ENCODE assay signal across 13 cellular contexts in genomic region chr20:1945134-1945618, GRCh38. TPM values are rescaled to one million over a fixed set of nuclear protein-coding genes. Genes with fewer than 3 reads are reported as not detected.
DNase-seq lines count a peak whose midpoint lies in the region; FAIRE-seq and TF ChIP-seq lines count a peak whose summit lies in the region.
"Had no signal": no experiment of that assay in that cellular context is flagged by ENCODE, and none has a peak within 500 bp of the region (broad histone marks: within the 10 kb centered on the region; RNA-seq: fewer than 3 reads in every experiment).

No MANE protein-coding gene starts in this region.

- H3K9me3 ChIP-seq in left ventricle myocardium inferior (replicated peaks) (no peaks in the 10 kb centered on the region), SK-N-SH (no peaks in the 10 kb centered on the region)

- H3K27me3 ChIP-seq in left ventricle myocardium inferior (ENCODE audit: low read depth) (peaks cover 44% of the 10 kb centered on the region), SK-N-SH (ENCODE audit: insufficient read depth) (no peaks in the 10 kb centered on the region; the same call in 1 of the 2 replicates)

- H3K4me1 ChIP-seq in left ventricle myocardium inferior, result peaks cover 26% of the 10 kb centered on the region
- H3K4me1 ChIP-seq in SK-N-SH (ENCODE audit: control insufficient read depth in 1 of 2, insufficient read depth in 2 of 2, low read depth in 1 of 2, low read length in 1 of 2), result peaks cover 9 to 12% of the 10 kb centered on the region in 2 experiments; a peak in 2 of 4 replicates

- 91% methylated on average over 7 of the region's 9 CpGs for WGBS in SK-N-SH (ENCODE audit: low lambda C conversion rate)

- H3K9me2 ChIP-seq in SK-N-SH, result no peaks in the 10 kb centered on the region

- H3K36me3 ChIP-seq in left ventricle myocardium inferior (no peaks in the 10 kb centered on the region), SK-N-SH (replicated peaks in 1 of 2; ENCODE audit: control insufficient read depth in 1 of 2, insufficient read depth in 2 of 2, low read length in 1 of 2) (no peaks in the 10 kb centered on the region)

- DNase-seq in G401 (ENCODE audit: low spot score) (peak; percentile 94), amygdala (lab: John Stamatoyannopoulos, UW) (peak in 34 of 56 donors; percentile 27 to 69 (median 43)), left ventricle myocardium inferior (peak; percentile 41), posterior vena cava (ENCODE audit: low spot score) (peak; percentile 94), GM19240 (ENCODE audit: insufficient read length, low spot score) (no peak), OCI-M2 (lab: John Stamatoyannopoulos, UW; ENCODE audit: unreplicated experiment) (no peak), RCC 7860 (ENCODE audit: low spot score) (no peak), SK-N-SH (no peak)
- DNase-seq: CD8-positive, alpha-beta memory T cell had no signal

- TF ChIP-seq RAD21 in SK-N-SH (IDR thresholded peaks at IDR 0.05; ENCODE audit: low read length), result no peak

- no peak overlapping the region for H3K9ac ChIP-seq in SK-N-SH

- H3K27ac ChIP-seq in left ventricle myocardium inferior (replicated peaks) (peak overlapping the region; percentile 27), SK-N-SH (ENCODE audit: low read depth in 2 of 2, low read length in 1 of 2) (no peak overlapping the region)

- H3K4me3 ChIP-seq in left ventricle myocardium inferior (no peak overlapping the region), SK-N-SH (ENCODE audit: low read depth in 2 of 2, low read length in 1 of 2) (no peak overlapping the region)

- in situ Hi-C loops in G401 (cut with HindIII; ENCODE audit: low sequenced_read_pairs), result no loop called here

- TF ChIP-seq CTCF in left ventricle myocardium inferior (IDR thresholded peaks at IDR 0.05; ENCODE audit: borderline replicate concordance) (no peak), SK-N-SH (IDR thresholded peaks at IDR 0.05) (no peak)

- H2AFZ ChIP-seq in SK-N-SH (ENCODE audit: low read depth), result no peak overlapping the region

- intact Hi-C loops in left ventricle myocardium inferior (cut with micrococcal nuclease) (no loop called here), posterior vena cava (cut with DNase I) (no loop called here)

- H3K4me2 ChIP-seq in SK-N-SH, result no peak overlapping the region

- CTCF ChIA-PET in SK-N-SH (lab: Yijun Ruan, JAX), result interaction anchor here (0.9 to 1.0 kb wide), 3 partner anchors 20 to 225 kb away, joined by 3 read pairs; no protein-coding TSS in a partner anchor

- no peaks in the 10 kb centered on the region for H3F3A ChIP-seq in SK-N-SH (replicated peaks; ENCODE audit: insufficient read depth)

- no peak for FAIRE-seq in RCC 7860 (lab: Jason Lieb, UNC)
- FAIRE-seq: endometrium, GM18507 had no signal

- H4K20me1 ChIP-seq in SK-N-SH (ENCODE audit: insufficient read depth), result no peaks in the 10 kb centered on the region

- TF ChIP-seq EP300 in SK-N-SH (IDR thresholded peaks at IDR 0.05; ENCODE audit: borderline replicate concordance in 1 of 2, low read depth in 1 of 2, low read length in 1 of 2), result no peak

- POLR2A ChIA-PET in SK-N-SH (lab: Yijun Ruan, JAX), result no interaction called here

- H3K79me2 ChIP-seq in SK-N-SH (ENCODE audit: insufficient read depth), result no peaks in the 10 kb centered on the region

TF ChIP-seq in SK-N-SH, 30 proteins besides CTCF, POLR2A, EP300 and RAD21:
- TF ChIP-seq SIN3A (IDR thresholded peaks at IDR 0.05; ENCODE audit: borderline replicate concordance, low read depth, low read length), result no peak
- no peak for TF ChIP-seq USF2 (IDR thresholded peaks at IDR 0.05; ENCODE audit: borderline replicate concordance, low read depth, low read length)
- TF ChIP-seq POLR2AphosphoS5 (IDR thresholded peaks at IDR 0.05; ENCODE audit: low read depth, low read length), result no peak
- TF ChIP-seq TCF12 (IDR thresholded peaks at IDR 0.05), result no peak
- TF ChIP-seq REST (IDR thresholded peaks at IDR 0.05; ENCODE audit: low read depth, low read length), result no peak
- no peak for TF ChIP-seq ZBTB33 (IDR thresholded peaks at IDR 0.05; ENCODE audit: borderline replicate concordance, low read depth)

RNA-seq across cellular contexts. Expression of gene PDYN, which starts 48.7 kb away (rescaled TPM):
- not detected in 2 replicates for total RNA-seq in G401 (2014; rRNA removed; shearing (Covaris generic))
- total RNA-seq in left ventricle myocardium inferior, result not detected
- not detected for total RNA-seq in posterior vena cava
- not detected in 2 replicates for polyA plus RNA-seq in SK-N-SH (2012; rRNA removed)
- polyA plus RNA-seq in SK-N-SH (2012; cell fraction: cytosol; rRNA removed), result 0.01 TPM in 1 of 2 replicates, not detected in the other
- polyA plus RNA-seq in SK-N-SH (2012; cell fraction: nucleus; rRNA removed), result not detected in 2 replicates
- total RNA-seq: CD8-positive, alpha-beta memory T cell; myocyte; T-helper 2 cell treated with Interferon-gamma antibody and Interleukin-4, amounts not matched to agents 100 ng/mL and 5 ng/mL, for 36 hours had no signal
- polyA plus RNA-seq: CD8-positive, alpha-beta memory T cell had no signal

RNA-seq across cellular contexts. Expression of gene SIRPA, which starts 50.0 kb away (rescaled TPM):
- 14.7 and 16.7 TPM in 2 replicates for total RNA-seq in G401 (2014; rRNA removed; shearing (Covaris generic))
- total RNA-seq in left ventricle myocardium inferior, result 25.5 TPM
- 10 to 100 TPM; 39.7 to 42.1 TPM for total RNA-seq in posterior vena cava
- polyA plus RNA-seq in SK-N-SH (2012; rRNA removed), result 6.8 and 9.1 TPM in 2 replicates
- 6.5 and 8.5 TPM in 2 replicates for polyA plus RNA-seq in SK-N-SH (2012; cell fraction: cytosol; rRNA removed)
- 11.2 and 11.3 TPM in 2 replicates for polyA plus RNA-seq in SK-N-SH (2012; cell fraction: nucleus; rRNA removed)
- total RNA-seq: T-helper 2 cell treated with Interferon-gamma antibody and Interleukin-4, amounts not matched to agents 100 ng/mL and 5 ng/mL, for 36 hours had no signal
- polyA plus RNA-seq: CD8-positive, alpha-beta memory T cell had no signal

Comparison
In these comparisons a context has a peak if more than half of its experiments do, and no peak if none do; other contexts are left out.
1. DNase-seq: peak in G401 (single experiment), amygdala (34 of 56), left ventricle myocardium inferior (single experiment) and posterior vena cava (single experiment); none in GM19240 (single experiment), OCI-M2 (single experiment), RCC 7860 (single experiment) and SK-N-SH (single experiment).